Comparison of ENCODE assay signal across 23 cellular contexts in the genomic region with DNA sequence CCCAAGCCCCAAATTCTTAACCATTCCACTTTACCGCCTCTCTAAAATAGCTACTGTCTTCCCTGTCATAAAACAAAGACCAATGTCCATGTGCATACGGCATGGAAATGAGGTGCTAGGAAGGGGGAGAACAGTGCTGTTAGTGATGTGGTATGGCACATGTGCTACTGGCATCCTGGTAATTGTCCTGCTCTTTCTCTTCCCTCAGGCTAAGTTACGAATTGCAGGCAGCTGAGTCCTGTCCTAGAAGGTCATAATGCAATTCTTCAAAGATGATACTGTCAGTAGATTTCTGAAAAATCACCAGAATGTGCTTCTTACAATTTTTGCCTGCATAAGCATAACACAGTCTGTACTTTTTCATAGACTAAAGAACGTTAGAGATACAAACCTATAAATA.
"Had no signal": no experiment of that assay in that cellular context is flagged by ENCODE, and none has a peak within 500 bp of the region (broad histone marks: within the 10 kb centered on the region; RNA-seq: fewer than 3 reads in every experiment).

No MANE protein-coding gene starts in this region.

- H3K4me3 Mint-ChIP-seq: activated CD4-positive, alpha-beta memory T cell treated with anti-CD3 and anti-CD28 coated beads, Interleukin-2, amount 10 ng/mL, durations not matched to agents 7 days and 5 days; activated CD4-positive, alpha-beta T cell treated with anti-CD3 and anti-CD28 coated beads for 36 hours; activated naive CD4-positive, alpha-beta T cell treated with anti-CD3 and anti-CD28 coated beads, Interleukin-2, amount 10 ng/mL, durations not matched to agents 7 days and 5 days; activated naive CD8-positive, alpha-beta T cell treated with anti-CD3 and anti-CD28 coated beads for 36 hours; activated T-helper 17 cell treated with anti-CD3 and anti-CD28 coated beads, Interleukin-2, amount 50 U/mL, for 72 hours; T-cell had no signal

- H3K4me3 ChIP-seq: K562 had no signal

- H3K4me1 Mint-ChIP-seq: activated CD4-positive, alpha-beta memory T cell treated with anti-CD3 and anti-CD28 coated beads, Interleukin-2, amount 10 ng/mL, durations not matched to agents 7 days and 5 days; activated CD4-positive, alpha-beta T cell treated with anti-CD3 and anti-CD28 coated beads for 36 hours; activated naive CD4-positive, alpha-beta T cell treated with anti-CD3 and anti-CD28 coated beads, Interleukin-2, amount 10 ng/mL, durations not matched to agents 7 days and 5 days; activated naive CD8-positive, alpha-beta T cell treated with anti-CD3 and anti-CD28 coated beads for 36 hours; activated T-helper 17 cell treated with anti-CD3 and anti-CD28 coated beads, Interleukin-2, amount 50 U/mL, for 72 hours; T-cell had no signal

- ATAC-seq: activated CD4-positive, alpha-beta T cell treated with anti-CD3 and anti-CD28 coated beads for 36 hours; activated T-helper 17 cell treated with anti-CD3 and anti-CD28 coated beads, Interleukin-2, amount 50 U/mL, for 72 hours; K562; PC-3; T-cell had no signal

- H3K27ac ChIP-seq: VCaP had no signal

- H3K27ac Mint-ChIP-seq: activated CD4-positive, alpha-beta memory T cell treated with anti-CD3 and anti-CD28 coated beads, Interleukin-2, amount 10 ng/mL, durations not matched to agents 7 days and 5 days; activated CD4-positive, alpha-beta T cell treated with anti-CD3 and anti-CD28 coated beads for 36 hours; activated naive CD4-positive, alpha-beta T cell treated with anti-CD3 and anti-CD28 coated beads, Interleukin-2, amount 10 ng/mL, durations not matched to agents 7 days and 5 days; activated naive CD8-positive, alpha-beta T cell treated with anti-CD3 and anti-CD28 coated beads for 36 hours; activated T-helper 17 cell treated with anti-CD3 and anti-CD28 coated beads, Interleukin-2, amount 50 U/mL, for 72 hours; T-cell had no signal

- H3K36me3 Mint-ChIP-seq: activated naive CD4-positive, alpha-beta T cell treated with anti-CD3 and anti-CD28 coated beads, Interleukin-2, amount 10 ng/mL, durations not matched to agents 7 days and 5 days; activated naive CD8-positive, alpha-beta T cell treated with anti-CD3 and anti-CD28 coated beads for 36 hours; T-cell had no signal

- DNase-seq: activated CD4-positive, alpha-beta memory T cell treated with anti-CD3 and anti-CD28 coated beads, Interleukin-2, amount 10 ng/mL, durations not matched to agents 7 days and 5 days; activated CD4-positive, alpha-beta T cell treated with anti-CD3 and anti-CD28 coated beads for 36 hours; activated CD4-positive, alpha-beta T cell treated with anti-CD3 and anti-CD28 coated beads, Interleukin-2, amount 50 U/mL, for 1 hour; activated gamma-delta T cell treated with Interleukin-2 at 50 U/mL for 16 hours; activated naive CD4-positive, alpha-beta T cell treated with anti-CD3 and anti-CD28 coated beads, Interleukin-2, amount 10 ng/mL, durations not matched to agents 7 days and 5 days; activated naive CD8-positive, alpha-beta T cell treated with anti-CD3 and anti-CD28 coated beads for 36 hours; activated T-cell treated with anti-CD3 and anti-CD28 coated beads for 4 hours; activated T-cell treated with anti-CD3 and anti-CD28 coated beads, Interleukin-2, amount 50 U/mL, for 48 hours; caudate nucleus; Karpas-422; NCI-H146; NCI-H187 treated with DMSO at 0.1 percent for 48 hours; NCI-H2081 treated with DMSO at 0.1 percent for 48 hours; NCI-H2171 treated with DMSO at 0.1 percent for 48 hours; NCI-H226; NCI-H69; PC-3; SHP77 treated with DMSO at 0.1 percent for 48 hours; T-cell; T-helper 2 cell had no signal

- H3K27me3 Mint-ChIP-seq: activated CD4-positive, alpha-beta memory T cell treated with anti-CD3 and anti-CD28 coated beads, Interleukin-2, amount 10 ng/mL, durations not matched to agents 7 days and 5 days; activated naive CD4-positive, alpha-beta T cell treated with anti-CD3 and anti-CD28 coated beads, Interleukin-2, amount 10 ng/mL, durations not matched to agents 7 days and 5 days had no signal

- H3K9me3 Mint-ChIP-seq: activated CD4-positive, alpha-beta memory T cell treated with anti-CD3 and anti-CD28 coated beads, Interleukin-2, amount 10 ng/mL, durations not matched to agents 7 days and 5 days; activated naive CD4-positive, alpha-beta T cell treated with anti-CD3 and anti-CD28 coated beads, Interleukin-2, amount 10 ng/mL, durations not matched to agents 7 days and 5 days; activated naive CD8-positive, alpha-beta T cell treated with anti-CD3 and anti-CD28 coated beads for 36 hours had no signal
